24 cellular contexts compared by ENCODE assay signal in the genomic region with DNA sequence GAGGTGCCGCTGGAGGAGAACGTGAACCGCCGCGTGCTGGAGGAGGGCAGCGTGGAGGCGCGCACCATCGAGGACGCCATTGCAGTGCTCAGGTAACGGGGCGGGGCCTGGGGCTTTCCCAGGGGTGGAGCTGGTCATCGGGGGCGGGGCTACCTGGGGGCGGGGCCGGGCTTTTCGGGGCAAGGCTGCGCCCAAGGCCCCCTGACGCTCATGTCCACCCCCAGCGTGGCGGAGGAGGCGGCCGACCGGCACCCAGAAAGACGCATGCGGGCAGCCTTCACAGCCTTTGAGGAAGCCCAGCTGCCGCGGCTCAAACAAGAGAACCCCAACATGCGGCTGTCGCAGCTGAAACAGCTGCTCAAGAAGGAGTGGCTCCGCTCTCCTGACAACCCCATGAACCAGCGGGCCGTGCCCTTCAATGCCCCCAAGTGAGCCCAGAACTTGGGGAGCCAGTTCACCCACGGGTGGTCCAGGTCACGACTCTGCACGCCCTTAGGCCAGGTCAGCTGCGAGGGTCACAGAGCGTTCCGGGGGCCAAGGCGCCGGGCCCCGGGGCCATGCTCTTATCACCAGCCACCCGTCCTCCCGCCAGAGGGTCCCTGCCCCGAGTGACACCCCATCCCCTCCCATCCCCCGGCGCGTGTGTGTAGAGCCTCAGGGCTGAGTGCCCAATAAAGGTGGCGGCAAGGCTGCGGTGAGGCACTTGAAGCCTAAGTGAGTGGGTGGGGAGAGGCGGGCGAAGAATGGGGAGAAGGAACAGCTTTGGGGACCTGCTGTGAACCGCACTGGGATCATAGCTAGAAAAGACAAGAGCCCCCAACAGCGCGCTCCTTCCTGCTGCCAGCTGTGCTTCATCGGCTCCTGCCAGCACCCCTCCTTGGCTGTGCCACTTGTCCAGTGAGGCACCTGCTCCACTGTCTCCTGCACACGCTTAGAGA. TPM values are rescaled to one million over a fixed set of nuclear protein-coding genes. Genes with fewer than 3 reads are reported as not detected.
A peak's percentile ranks its signal among the peaks of the same experiment; 100 is the strongest.
DNase-seq lines count a peak whose midpoint lies in the region; ATAC-seq, FAIRE-seq and TF ChIP-seq lines count a peak whose summit lies in the region.
"Had no signal": no experiment of that assay in that cellular context is flagged by ENCODE, and none has a peak within 500 bp of the region (broad histone marks: within the 10 kb centered on the region; RNA-seq: fewer than 3 reads in every experiment).

No MANE protein-coding gene starts in this region.

- TF ChIP-seq POLR2A in GM12878 (IDR thresholded peaks at IDR 0.05; ENCODE audit: low read depth, low read length) (no peak; the same call in 1 of the 2 replicates), transverse colon (IDR thresholded peaks at IDR 0.05) (no peak)

- peaks cover 46% of the 10 kb centered on the region for H3K4me1 ChIP-seq in A673 (ENCODE audit: insufficient read depth, low read length, poor library complexity, severe bottlenecking)
- peaks cover 7% of the 10 kb centered on the region for H3K4me1 ChIP-seq in GM12878 (ENCODE audit: control insufficient read depth, insufficient read depth, low read length)
- peaks cover 6 to 15% (median 9%) of the 10 kb centered on the region in 4 donors for H3K4me1 ChIP-seq in transverse colon
- no peaks in the 10 kb centered on the region for H3K4me1 ChIP-seq in colonic mucosa

- H3K4me2 ChIP-seq in GM12878 (ENCODE audit: control insufficient read depth, insufficient read depth), result no peak overlapping the region

- H4K20me1 ChIP-seq in GM12878 (ENCODE audit: control insufficient read depth, insufficient read depth), result no peaks in the 10 kb centered on the region

- H3K9ac ChIP-seq in GM12878 (ENCODE audit: control insufficient read depth, insufficient read depth, low read length), result no peak overlapping the region
- H3K9ac ChIP-seq in colonic mucosa (ENCODE audit: low read depth in 2 of 2, low read length in 2 of 2), result no peak overlapping the region

- H3K4me3 ChIP-seq in A673 (ENCODE audit: low read depth, low read length, poor library complexity, severe bottlenecking), result peak overlapping the region; percentile 37
- no peak overlapping the region for H3K4me3 ChIP-seq in GM12878
- no peak overlapping the region for H3K4me3 ChIP-seq in transverse colon
- H3K4me3 ChIP-seq in colonic mucosa, result no peak overlapping the region
- H3K4me3 ChIP-seq: heart left ventricle, SK-N-MC, tibial nerve had no signal

- H3K4me3 Mint-ChIP-seq in HFFc6, result no peak overlapping the region
- H3K4me3 Mint-ChIP-seq: memory B cell; stimulated activated effector memory CD8-positive, alpha-beta T cell treated with anti-CD3 and anti-CD28 coated beads, Interleukin-12 subunit alpha, Interleukin-12 subunit beta, amount 100 ng/mL, for 72 hours had no signal

- no peaks in the 10 kb centered on the region; the same call in none of the 2 replicates for H3K27me3 Mint-ChIP-seq in HFFc6 (ENCODE audit: insufficient read depth)
- H3K27me3 Mint-ChIP-seq: memory B cell; naive thymus-derived CD8-positive, alpha-beta T cell had no signal

- no peak for TF ChIP-seq RAD21 in GM12878 (IDR thresholded peaks at IDR 0.05; ENCODE audit: insufficient read depth, low read depth, low read length)

- FAIRE-seq in GM12878 (lab: Jason Lieb, UNC), result no peak

- H3K36me3 Mint-ChIP-seq in HFFc6 (ENCODE audit: low read depth), result peaks cover 5% of the 10 kb centered on the region; the same call in 1 of the 2 replicates

- H3K4me1 Mint-ChIP-seq in HFFc6 (ENCODE audit: low read depth), result peaks cover 14% of the 10 kb centered on the region

- TF ChIP-seq CTCF in A673 (conservative IDR thresholded peaks at IDR 0.05; ENCODE audit: low read depth, low read length), result no peak
- no peak for TF ChIP-seq CTCF in HFFc6 (IDR thresholded peaks at IDR 0.05)
- no peak for TF ChIP-seq CTCF in GM12878 (IDR thresholded peaks at IDR 0.05 in 2 of 3, conservative IDR thresholded peaks at IDR 0.05 in 1 of 3; ENCODE audit: control insufficient read depth in 2 of 3, extremely low read depth in 1 of 3, insufficient read depth in 1 of 3, low read depth in 3 of 3, low read length in 3 of 3)
- TF ChIP-seq CTCF in transverse colon (IDR thresholded peaks at IDR 0.05), result no peak
- no peak for TF ChIP-seq CTCF in colonic mucosa (IDR thresholded peaks at IDR 0.05)

- in situ Hi-C loops in GM12878 (cut with MboI), result loop anchor here (10.0 kb wide), 1 partner anchor 51 kb away; no protein-coding TSS in a partner anchor
- in situ Hi-C loops in transverse colon (cut with MboI; ENCODE audit: low pct_ligation_motif_present in 1 of 4, low pct_unique_long_range_greater_than_20kb in 1 of 4, low sequenced_read_pairs in 3 of 4), result loop anchor here in 2 of 4 donors (10.0 to 25.0 kb wide), 2 partner anchors 51 to 119 kb away; no protein-coding TSS in a partner anchor

- WGBS in GM12878 (ENCODE audit: insufficient coverage, insufficient replicate concordance, low lambda C conversion rate, missing lambda C conversion rate), result 93% methylated on average over 36 of the region's 57 CpGs
- WGBS in transverse colon (ENCODE audit: low coverage in 1 of 2), 2 donors, result 85% methylated on average over 28 of the region's 57 CpGs; no CpG with 5 or more reads in 1 of the 2 donors

- H3K36me3 ChIP-seq in A673 (ENCODE audit: insufficient read depth, low read length, poor library complexity, severe bottlenecking), result no peaks in the 10 kb centered on the region
- H3K36me3 ChIP-seq in GM12878 (ENCODE audit: control insufficient read depth in 2 of 2, insufficient read depth in 2 of 2, low read length in 1 of 2), result no peaks in the 10 kb centered on the region; a peak in 3 of 4 replicates
- no peaks in the 10 kb centered on the region for H3K36me3 ChIP-seq in transverse colon
- no peaks in the 10 kb centered on the region for H3K36me3 ChIP-seq in colonic mucosa

- no peaks in the 10 kb centered on the region for H3K9me3 Mint-ChIP-seq in HFFc6
- H3K9me3 Mint-ChIP-seq: memory B cell; naive thymus-derived CD8-positive, alpha-beta T cell; stimulated activated effector memory CD8-positive, alpha-beta T cell treated with anti-CD3 and anti-CD28 coated beads, Interleukin-12 subunit alpha, Interleukin-12 subunit beta, amount 100 ng/mL, for 72 hours had no signal

- H2AFZ ChIP-seq in GM12878 (ENCODE audit: control insufficient read depth, low read depth, low read length), result no peak overlapping the region

- BruUV-seq in A673 (replicated peaks; lab: Mats Ljungman, UMichigan) (TSS peak; percentile 97), GM12878 (replicated peaks; lab: Mats Ljungman, UMichigan) (TSS peak; percentile 92)

- H3K27me3 ChIP-seq in A673 (replicated peaks; ENCODE audit: insufficient read depth, low read depth, low read length, poor library complexity), result no peaks in the 10 kb centered on the region
- H3K27me3 ChIP-seq in GM12878 (replicated peaks in 1 of 2; ENCODE audit: control insufficient read depth in 2 of 2, insufficient read depth in 2 of 2, low read length in 1 of 2), result no peaks in the 10 kb centered on the region
- peaks cover under 1% of the 10 kb centered on the region for H3K27me3 ChIP-seq in transverse colon
- peaks cover under 1% of the 10 kb centered on the region for H3K27me3 ChIP-seq in colonic mucosa

- SMC1A ChIA-PET in GM12878 (lab: Charles Lee; ENCODE audit: uncharacterized antibody, unreplicated experiment), result no interaction called here

- no peaks in the 10 kb centered on the region for H3K79me2 ChIP-seq in GM12878 (ENCODE audit: control insufficient read depth, insufficient read depth, low read length)

- no peaks in the 10 kb centered on the region for H3K9me3 ChIP-seq in A673 (ENCODE audit: low read depth, low read length, poor library complexity, severe bottlenecking)
- H3K9me3 ChIP-seq in GM12878 (replicated peaks; ENCODE audit: control insufficient read depth, insufficient read depth, low read length), result no peaks in the 10 kb centered on the region
- H3K9me3 ChIP-seq in transverse colon, result no peaks in the 10 kb centered on the region
- H3K9me3 ChIP-seq in colonic mucosa, result no peaks in the 10 kb centered on the region
- H3K9me3 ChIP-seq: heart left ventricle, tibial nerve had no signal

- POLR2A ChIA-PET in A673 (lab: Charles Lee; ENCODE audit: low non-redundant PET) (interaction anchor here (0.6 kb wide), 1 partner anchor 421 kb away, joined by 5 read pairs; no protein-coding TSS in a partner anchor), GM12878 (lab: Charles Lee) (interaction anchor here (0.6 kb wide), 1 partner anchor 10 kb away, joined by 3 read pairs; no protein-coding TSS in a partner anchor)

- TF ChIP-seq EP300 in GM12878 (IDR thresholded peaks at IDR 0.05; ENCODE audit: borderline replicate concordance in 1 of 2, control insufficient read depth in 1 of 2, low read depth in 2 of 2, low read length in 2 of 2) (no peak), transverse colon (IDR thresholded peaks at IDR 0.05; ENCODE audit: low read depth) (no peak)

- H3K27ac ChIP-seq in A673 (ENCODE audit: low read depth, low read length, poor library complexity, severe bottlenecking) (peak overlapping the region; percentile 77), GM12878 (ENCODE audit: control insufficient read depth, insufficient read depth) (no peak overlapping the region), transverse colon (no peak overlapping the region), colonic mucosa (no peak overlapping the region)
- H3K27ac ChIP-seq: heart left ventricle, HL-60, SK-N-MC, tibial nerve had no signal

- RAD21 ChIA-PET in GM12878 (lab: Charles Lee; ENCODE audit: unreplicated experiment), result interaction anchor here (1.3 to 1.5 kb wide), 2 partner anchors 11 to 84 kb away, joined by 3 to 5 read pairs; partner anchors contain the start of gene CCDC124

- intact Hi-C loops in A673 (cut with micrococcal nuclease; ENCODE audit: unreplicated experiment) (loop anchor here (2.0 kb wide), 1 partner anchor 111 kb away; no protein-coding TSS in a partner anchor), GM12878 (cut with micrococcal nuclease; ENCODE audit: unreplicated experiment) (no loop called here), transverse colon (cut with DNase I; ENCODE audit: low total_unique reads) (no loop called here), colonic mucosa (cut with DNase I) (loop anchor here (2.0 kb wide), 1 partner anchor 51 kb away; no protein-coding TSS in a partner anchor)

- CTCF ChIA-PET in A673 (lab: Charles Lee) (interaction anchor here (0.6 to 0.8 kb wide), 2 partner anchors 11 to 301 kb away, joined by 3 to 8 read pairs; partner anchors contain the start of gene CCDC124), GM12878 (lab: Yijun Ruan, JAX) (interaction anchor here (1.8 to 5.5 kb wide), 2 partner anchors 10 to 52 kb away, joined by 4 to 62 read pairs; no protein-coding TSS in a partner anchor)

- H3K27ac Mint-ChIP-seq in HFFc6, result peak overlapping the region; percentile 74
- H3K27ac Mint-ChIP-seq: naive thymus-derived CD8-positive, alpha-beta T cell; stimulated activated effector memory CD8-positive, alpha-beta T cell treated with anti-CD3 and anti-CD28 coated beads, Interleukin-12 subunit alpha, Interleukin-12 subunit beta, amount 100 ng/mL, for 72 hours had no signal

- DNase-seq in A673 (ENCODE audit: low spot score) (peak; percentile 72), HFFc6 (no peak), GM12878 (ENCODE audit: low read depth, low spot score) (no peak), left kidney (ENCODE audit: low read depth, low spot score) (peak; percentile 80), transverse colon (no peak), colonic mucosa (no peak)
- DNase-seq in stimulated activated naive CD8-positive, alpha-beta T cell treated with anti-CD3 and anti-CD28 coated beads, Interleukin-15, Interleukin-2, amounts not matched to agents 100 U/mL and 50 U/mL, for 24 hours, result no peak
- DNase-seq: activated CD4-positive, alpha-beta T cell treated with anti-CD3 and anti-CD28 coated beads for 4 hours; activated CD8-positive, alpha-beta memory T cell treated with anti-CD3 and anti-CD28 coated beads, Interleukin-2, amount 50 U/mL, for 4 hours; activated effector memory CD4-positive, alpha-beta T cell treated with anti-CD3 and anti-CD28 coated beads, Interleukin-2, amount 50 U/mL, for 16 hours; effector CD4-positive, alpha-beta T cell; islet precursor cell; KG1; naive thymus-derived CD8-positive, alpha-beta T cell; NCI-H1048; NCI-H2081 treated with DMSO at 0.1 percent for 48 hours; NCI-H69 had no signal

- ATAC-seq in GM12878 (no peak), HG02870 (IDR thresholded peaks at IDR 0.05; ENCODE audit: unreplicated experiment) (no peak)
- no peak for ATAC-seq in stimulated activated naive CD8-positive, alpha-beta T cell treated with anti-CD3 and anti-CD28 coated beads, Interleukin-15, Interleukin-2, amounts not matched to agents 100 U/mL and 50 U/mL, for 24 hours
- ATAC-seq: naive thymus-derived CD8-positive, alpha-beta T cell; stimulated activated effector memory CD8-positive, alpha-beta T cell treated with anti-CD3 and anti-CD28 coated beads, Interleukin-12 subunit alpha, Interleukin-12 subunit beta, amount 100 ng/mL, for 72 hours had no signal

RNA-seq across cellular contexts. Expression of gene CCDC124, which starts 10.7 kb away (rescaled TPM):
- total RNA-seq in A673 (2021), result 131 and 135 TPM in 2 replicates
- 100 to 1,000 TPM in 4 of 6 experiments, 10 to 100 TPM in 2; 86.3 to 115 (median 103) TPM for total RNA-seq in HFFc6 (2021; fragmentation: NEBNext Ultra II Directional; extraction: Animal tissue kit (Norgen Biotek cat#: 25700))
- 11.2 and 12.8 TPM in 2 replicates for total RNA-seq in GM12878 (2013; cell fraction: nucleolus; rRNA removed)
- total RNA-seq in GM12878 (2014; rRNA removed), result 50.9 and 70.5 TPM in 2 replicates
- total RNA-seq in GM12878 (2014; rRNA removed; fragmentation: Illumina TruSeq; extraction: Trizol), result 13.3 and 14.4 TPM in 2 replicates
- total RNA-seq in GM12878 (2021), result 108 and 116 TPM in 2 replicates
- 12.3 TPM for polyA plus RNA-seq in GM12878 (2011; ENCODE audit: low read depth)
- 11.9 and 33.1 TPM in 2 replicates for polyA plus RNA-seq in GM12878 (2011; rRNA removed)
- 54.0 and 87.9 TPM in 2 replicates for polyA plus RNA-seq in GM12878 (2011; cell fraction: cytosol; rRNA removed)
- 33.7 and 51.4 TPM in 2 replicates for polyA plus RNA-seq in GM12878 (2011; cell fraction: nucleus; rRNA removed)
- polyA plus RNA-seq in GM12878 (2012), result 45.0 and 63.4 TPM in 2 replicates
- 2.0 and 17.7 TPM in 2 replicates for polyA plus RNA-seq in GM12878 (2014; fragmentation: Illumina TruSeq; extraction: Trizol)
- polyA plus RNA-seq in GM12878 (2014; fragmentation: Nextera tagmentation; extraction: Ambion mirVana), result 10 to 100 TPM in 1 of 2 experiments, 1 to 10 TPM in 1; 3.7 to 16.1 TPM
- polyA plus RNA-seq in GM12878 (2014; rRNA removed), result 137 and 153 TPM in 2 replicates
- 100 to 1,000 TPM; 166 to 184 TPM for polyA plus RNA-seq in GM12878 (2016; fragmentation: Nextera tagmentation; extraction: Ambion mirVana)
- polyA minus RNA-seq in GM12878 (2011; rRNA and poly(A)+ RNA removed), result 3.7 and 9.3 TPM in 2 replicates
- polyA minus RNA-seq in GM12878 (2011; cell fraction: cytosol; rRNA and poly(A)+ RNA removed), result 11.5 and 14.8 TPM in 2 replicates
- 5.1 and 14.2 TPM in 2 replicates for polyA minus RNA-seq in GM12878 (2011; cell fraction: nucleus; rRNA and poly(A)+ RNA removed)
- total RNA-seq in transverse colon, result 10 to 100 TPM; 36.9 to 93.5 (median 41.4) TPM
- 100 to 1,000 TPM in 1 of 2 donors, 10 to 100 TPM in 1; 45.2 to 122 TPM for total RNA-seq in colonic mucosa

RNA-seq across cellular contexts. Expression of gene KCNN1, which starts 23.4 kb away (rescaled TPM):
- total RNA-seq in A673 (2021) (63.5 and 81.2 TPM in 2 replicates), GM12878 (2014; rRNA removed) (0.40 and 0.60 TPM in 2 replicates), GM12878 (2014; rRNA removed; fragmentation: Illumina TruSeq; extraction: Trizol) (0.09 and 0.14 TPM in 2 replicates), GM12878 (2021) (0.43 and 0.87 TPM in 2 replicates), transverse colon (1 to 10 TPM in 1 of 4 donors, not detected in 3; 1.6 TPM), colonic mucosa (not detected)
- total RNA-seq in HFFc6 (2021; fragmentation: NEBNext Ultra II Directional; extraction: Animal tissue kit (Norgen Biotek cat#: 25700)), result not detected
- 12.0 and 14.7 TPM in 2 replicates for total RNA-seq in GM12878 (2013; cell fraction: nucleolus; rRNA removed)
- polyA plus RNA-seq in GM12878 (2011; ENCODE audit: low read depth), result 0.64 TPM
- polyA plus RNA-seq in GM12878 (2011; rRNA removed) (0.45 and 0.95 TPM in 2 replicates), GM12878 (2014; fragmentation: Illumina TruSeq; extraction: Trizol) (0.04 and 0.10 TPM in 2 replicates), GM12878 (2014; fragmentation: Nextera tagmentation; extraction: Ambion mirVana) (under 1 TPM in 1 of 2 experiments, not detected in 1; 0.02 TPM), GM12878 (2014; rRNA removed) (0.13 and 0.31 TPM in 2 replicates), GM12878 (2016; fragmentation: Nextera tagmentation; extraction: Ambion mirVana) (under 1 TPM; 0.16 TPM)
- 1.2 and 1.5 TPM in 2 replicates for polyA plus RNA-seq in GM12878 (2011; cell fraction: cytosol; rRNA removed)
- polyA plus RNA-seq in GM12878 (2011; cell fraction: nucleus; rRNA removed), result 1.9 and 2.6 TPM in 2 replicates
- 1.4 and 1.6 TPM in 2 replicates for polyA plus RNA-seq in GM12878 (2012)
- polyA minus RNA-seq in GM12878 (2011; rRNA and poly(A)+ RNA removed), result 1.5 and 2.3 TPM in 2 replicates
- 0.52 TPM in 1 of 2 replicates, not detected in the other for polyA minus RNA-seq in GM12878 (2011; cell fraction: cytosol; rRNA and poly(A)+ RNA removed)
- 0.85 and 1.1 TPM in 2 replicates for polyA minus RNA-seq in GM12878 (2011; cell fraction: nucleus; rRNA and poly(A)+ RNA removed)
- total RNA-seq: naive thymus-derived CD8-positive, alpha-beta T cell had no signal
- polyA plus RNA-seq: naive thymus-derived CD8-positive, alpha-beta T cell had no signal

Comparison
In these comparisons a context has a peak if more than half of its experiments do, and no peak if none do; other contexts are left out.
1. DNase-seq: peak in A673 (single experiment) and left kidney (single experiment); none in HFFc6 (single experiment), GM12878 (single experiment), transverse colon (single experiment), stimulated activated naive CD8-positive, alpha-beta T cell treated with anti-CD3 and anti-CD28 coated beads, Interleukin-15, Interleukin-2, amounts not matched to agents 100 U/mL and 50 U/mL, for 24 hours (single experiment) and colonic mucosa (single experiment).
2. intact Hi-C loops: an anchor here in A673 (2.0 kb wide) and colonic mucosa (2.0 kb wide); none called in GM12878 and transverse colon.